ENCODE assay signal across 8 cellular contexts in genomic region chr14:73612339-73613045, GRCh38. TPM values are rescaled to one million over a fixed set of nuclear protein-coding genes. Genes with fewer than 3 reads are reported as not detected.
DNase-seq lines count a peak whose midpoint lies in the region; ATAC-seq, FAIRE-seq and TF ChIP-seq lines count a peak whose summit lies in the region.

A gene with protein sequence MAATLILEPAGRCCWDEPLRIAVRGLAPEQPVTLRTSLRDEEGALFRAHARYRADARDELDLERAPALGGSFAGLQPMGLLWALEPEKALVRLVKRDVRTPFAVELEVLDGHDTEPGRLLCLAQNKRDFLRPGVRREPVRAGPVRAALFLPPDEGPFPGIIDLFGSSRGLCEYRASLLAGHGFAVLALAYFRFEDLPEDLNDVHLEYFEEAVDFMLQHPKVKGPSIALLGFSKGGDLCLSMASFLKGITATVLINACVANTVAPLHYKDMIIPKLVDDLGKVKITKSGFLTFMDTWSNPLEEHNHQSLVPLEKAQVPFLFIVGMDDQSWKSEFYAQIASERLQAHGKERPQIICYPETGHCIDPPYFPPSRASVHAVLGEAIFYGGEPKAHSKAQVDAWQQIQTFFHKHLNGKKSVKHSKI (plus strand): TSS chr14:73612517. CDS start chr14:73612572, 55 bp downstream.

- no peaks in the 10 kb centered on the region for H3K27me3 ChIP-seq in SJSA1 (replicated peaks)

- H3K36me3 ChIP-seq in SJSA1 = no peaks in the 10 kb centered on the region; the same call in 1 of the 2 replicates

- H3K27ac ChIP-seq in SJSA1 = no peak within 1 kb of the TSS

- ATAC-seq in GM19395 (IDR thresholded peaks at IDR 0.05; ENCODE audit: unreplicated experiment) = peak; percentile 73

- H3K4me3 Mint-ChIP-seq in CD14-positive monocyte = peak within 1 kb of the TSS; percentile 82 to 92
- H3K4me3 Mint-ChIP-seq in activated naive CD4-positive, alpha-beta T cell treated with anti-CD3 and anti-CD28 coated beads, Interleukin-2, amount 10 ng/mL, durations not matched to agents 7 days and 5 days = peak within 1 kb of the TSS; percentile 77

- peaks cover 11 to 28% (median 26%) of the 10 kb centered on the region in 3 donors for H3K27me3 Mint-ChIP-seq in CD14-positive monocyte (ENCODE audit: low read depth in 3 of 3)
- peaks cover 10% of the 10 kb centered on the region for H3K27me3 Mint-ChIP-seq in activated naive CD4-positive, alpha-beta T cell treated with anti-CD3 and anti-CD28 coated beads, Interleukin-2, amount 10 ng/mL, durations not matched to agents 7 days and 5 days

- CTCF ChIA-PET in activated naive CD4-positive, alpha-beta T cell treated with anti-CD3 and anti-CD28 coated beads, Interleukin-2, amount 10 ng/mL, durations not matched to agents 7 days and 5 days (lab: Charles Lee) = interaction anchor here (0.7 to 2.2 kb wide), 3 partner anchors 21 to 104 kb away, joined by 3 to 9 read pairs (median 8); partner anchors contain the start of gene ACOT2

- peak; percentile 97 for FAIRE-seq in HTR-8/SVneo (lab: Jason Lieb, UNC)

- H3K27ac Mint-ChIP-seq in CD14-positive monocyte = no peak within 1 kb of the TSS
- H3K27ac Mint-ChIP-seq in activated naive CD4-positive, alpha-beta T cell treated with anti-CD3 and anti-CD28 coated beads, Interleukin-2, amount 10 ng/mL, durations not matched to agents 7 days and 5 days = peak within 1 kb of the TSS; percentile 82

- no peaks in the 10 kb centered on the region for H3K36me3 Mint-ChIP-seq in CD14-positive monocyte
- no peaks in the 10 kb centered on the region for H3K36me3 Mint-ChIP-seq in activated naive CD4-positive, alpha-beta T cell treated with anti-CD3 and anti-CD28 coated beads, Interleukin-2, amount 10 ng/mL, durations not matched to agents 7 days and 5 days

- peak; percentile 45 for DNase-seq in CD14-positive monocyte (ENCODE audit: low spot score)
- peak; percentile 98 for DNase-seq in HTR-8/SVneo (ENCODE audit: insufficient read length, low spot score)
- peak; percentile 74 to 75 for DNase-seq in SJSA1 (ENCODE audit: low read depth in 1 of 2, low spot score in 2 of 2)
- peak; percentile 75 for DNase-seq in activated naive CD4-positive, alpha-beta T cell treated with anti-CD3 and anti-CD28 coated beads, Interleukin-2, amount 10 ng/mL, durations not matched to agents 7 days and 5 days
- peak; percentile 31 for DNase-seq in globus pallidus (ENCODE audit: low spot score)
- peak in 51 of 56 donors; percentile 1 to 83 (median 59) for DNase-seq in nucleus accumbens (lab: John Stamatoyannopoulos, UW)
- peak; percentile 70 for DNase-seq in superior temporal gyrus (ENCODE audit: extremely low spot score)

- peaks cover 7% of the 10 kb centered on the region for H3K4me1 ChIP-seq in SJSA1 (replicated peaks)

- peaks cover 0 to 4% (median 1%) of the 10 kb centered on the region in 7 donors for H3K9me3 Mint-ChIP-seq in CD14-positive monocyte
- H3K9me3 Mint-ChIP-seq in activated naive CD4-positive, alpha-beta T cell treated with anti-CD3 and anti-CD28 coated beads, Interleukin-2, amount 10 ng/mL, durations not matched to agents 7 days and 5 days = peaks cover 2% of the 10 kb centered on the region

- peaks cover 7% of the 10 kb centered on the region for H3K4me1 Mint-ChIP-seq in CD14-positive monocyte
- peaks cover 14% of the 10 kb centered on the region for H3K4me1 Mint-ChIP-seq in activated naive CD4-positive, alpha-beta T cell treated with anti-CD3 and anti-CD28 coated beads, Interleukin-2, amount 10 ng/mL, durations not matched to agents 7 days and 5 days

- no peak for TF ChIP-seq CTCF in CD14-positive monocyte (IDR thresholded peaks at IDR 0.05)

- H3K4me3 ChIP-seq in SJSA1 = peak within 1 kb of the TSS; percentile 67

- no peaks in the 10 kb centered on the region for H3K9me3 ChIP-seq in SJSA1 (replicated peaks)

- intact Hi-C loops in CD14-positive monocyte (cut with micrococcal nuclease) = no loop called here

RNA-seq across cellular contexts. Expression of the gene that starts here (rescaled TPM):
- not detected for polyA plus RNA-seq in CD14-positive monocyte
- not detected in 2 replicates for total RNA-seq in SJSA1 (2014; rRNA removed; shearing (Covaris generic))

Comparison
In these comparisons a context has a peak if more than half of its experiments do, and no peak if none do; other contexts are left out.
1. Peak in DNase-seq in CD14-positive monocyte; RNA of the gene not detected or under 1 TPM.
2. Peak in DNase-seq and H3K4me3 ChIP-seq in SJSA1; RNA of the gene not detected or under 1 TPM.
3. DNase-seq: peak in every context shown above with its lines; median percentile 98 in HTR-8/SVneo; 75 in activated naive CD4-positive, alpha-beta T cell treated with anti-CD3 and anti-CD28 coated beads, Interleukin-2, amount 10 ng/mL, durations not matched to agents 7 days and 5 days; 74 in SJSA1; 70 in superior temporal gyrus; 59 in nucleus accumbens; 45 in CD14-positive monocyte; 31 in globus pallidus.